ENCODE assay signal across 19 cellular contexts in the genomic region with DNA sequence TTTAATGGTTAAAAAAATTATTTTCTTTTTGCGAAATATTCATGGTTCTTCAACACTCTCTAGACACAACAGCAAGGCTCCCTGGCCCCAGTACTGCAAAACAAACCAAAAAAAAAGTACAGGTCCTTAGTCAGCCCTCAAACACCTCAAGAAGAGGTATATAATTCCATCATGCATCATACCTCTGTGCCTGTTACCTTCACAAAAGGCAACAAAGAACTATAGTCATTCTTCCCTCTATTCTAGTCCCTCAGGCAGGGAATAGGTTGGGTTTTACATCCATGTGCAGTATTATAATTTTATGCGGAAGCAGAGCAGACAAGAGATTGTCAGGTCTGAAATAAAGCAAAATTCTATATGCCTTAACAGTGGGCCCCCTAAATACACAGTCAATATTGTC. TPM values are rescaled to one million over a fixed set of nuclear protein-coding genes. Genes with fewer than 3 reads are reported as not detected.
DNase-seq lines count a peak whose midpoint lies in the region; ATAC-seq and TF ChIP-seq lines count a peak whose summit lies in the region.
"Had no signal": no experiment of that assay in that cellular context is flagged by ENCODE, and none has a peak within 500 bp of the region (broad histone marks: within the 10 kb centered on the region; RNA-seq: fewer than 3 reads in every experiment).

No MANE protein-coding gene starts in this region.

- no peak for ATAC-seq in SK-N-SH treated with all-trans-retinoic acid at 6 μM for 48 hours
- no peak for ATAC-seq in natural killer cell treated with Interleukin-12 subunit alpha and Interleukin-12 subunit beta and Interleukin-15 and Interleukin-18, amount 100 ng/mL, for 72 hours
- ATAC-seq in HG02973 (IDR thresholded peaks at IDR 0.05; ENCODE audit: unreplicated experiment) = no peak
- no peak for ATAC-seq in HG02610 (IDR thresholded peaks at IDR 0.05; ENCODE audit: unreplicated experiment)

- TF ChIP-seq EP300 in SK-N-SH (IDR thresholded peaks at IDR 0.05; ENCODE audit: borderline replicate concordance in 1 of 2, low read depth in 1 of 2, low read length in 1 of 2) = no peak

- peaks cover 3% of the 10 kb centered on the region for H3F3A ChIP-seq in SK-N-SH (replicated peaks; ENCODE audit: insufficient read depth)

- peaks cover 100% of the 10 kb centered on the region for H3K79me2 ChIP-seq in SK-N-SH (ENCODE audit: insufficient read depth)

- H3K36me3 ChIP-seq in SK-N-SH (replicated peaks in 1 of 2; ENCODE audit: control insufficient read depth in 1 of 2, insufficient read depth in 2 of 2, low read length in 1 of 2) = peaks cover 15 to 20% of the 10 kb centered on the region in 2 experiments
- H3K36me3 ChIP-seq in BLaER1 treated with 17β-estradiol and CSF1 and Interleukin-3, amounts not matched to agents 10 nM and 100 nM = peaks cover 71 to 99% (median 93%) of the 10 kb centered on the region in 11 experiments

- POLR2A ChIA-PET in SK-N-SH (lab: Yijun Ruan, JAX) = no interaction called here

- no peaks in the 10 kb centered on the region for H3K27me3 Mint-ChIP-seq in activated naive CD8-positive, alpha-beta T cell treated with anti-CD3 and anti-CD28 coated beads for 36 hours
- no peaks in the 10 kb centered on the region for H3K27me3 Mint-ChIP-seq in natural killer cell treated with Interleukin-12 subunit alpha and Interleukin-12 subunit beta and Interleukin-15 and Interleukin-18, amount 100 ng/mL, for 72 hours

- peaks cover 10% of the 10 kb centered on the region for H3K9me3 Mint-ChIP-seq in activated naive CD8-positive, alpha-beta T cell treated with anti-CD3 and anti-CD28 coated beads for 36 hours
- no peaks in the 10 kb centered on the region for H3K9me3 Mint-ChIP-seq in natural killer cell treated with Interleukin-12 subunit alpha and Interleukin-12 subunit beta and Interleukin-15 and Interleukin-18, amount 100 ng/mL, for 72 hours

- peaks cover 78% of the 10 kb centered on the region for H3K36me3 Mint-ChIP-seq in activated naive CD8-positive, alpha-beta T cell treated with anti-CD3 and anti-CD28 coated beads for 36 hours
- peaks cover 19% of the 10 kb centered on the region for H3K36me3 Mint-ChIP-seq in natural killer cell treated with Interleukin-12 subunit alpha and Interleukin-12 subunit beta and Interleukin-15 and Interleukin-18, amount 100 ng/mL, for 72 hours

- DNase-seq in SK-N-SH (no peak), epidermal melanocyte (ENCODE audit: insufficient read length, low spot score) (no peak)
- DNase-seq in activated naive CD8-positive, alpha-beta T cell treated with anti-CD3 and anti-CD28 coated beads for 36 hours = no peak
- DNase-seq in natural killer cell treated with Interleukin-12 subunit alpha and Interleukin-12 subunit beta and Interleukin-15 and Interleukin-18, amount 100 ng/mL, for 72 hours (ENCODE audit: low spot score) = no peak
- DNase-seq: C1 segment of cervical spinal cord; central memory CD4-positive, alpha-beta T cell; DMS53; NCI-H2081; NCI-H524; SHP77; small intestine; stimulated activated CD4-positive, alpha-beta T cell treated with anti-CD3 and anti-CD28 coated beads, Interleukin-4, amount 100 ng/mL, for 4 hours; stimulated activated CD8-positive, alpha-beta memory T cell treated with anti-CD3 and anti-CD28 coated beads, Interleukin-4, amount 100 ng/mL, for 48 hours had no signal

- TF ChIP-seq RAD21 in SK-N-SH (IDR thresholded peaks at IDR 0.05; ENCODE audit: low read length) = no peak

- CTCF ChIA-PET in SK-N-SH (lab: Yijun Ruan, JAX) = interaction anchor here (1.0 to 8.9 kb wide), 3 partner anchors 7 to 95 kb away, joined by 3 to 67 read pairs (median 3); a partner anchor contains a TSS

- peaks cover 4% of the 10 kb centered on the region; the same call in 1 of the 2 replicates for H3K9me3 ChIP-seq in SK-N-SH
- H3K9me3 ChIP-seq in BLaER1 treated with 17β-estradiol and CSF1 and Interleukin-3, amounts not matched to agents 10 nM and 100 nM (replicated peaks in 1 of 11) = peaks cover 0 to 34% (median 25%) of the 10 kb centered on the region in 11 experiments; a peak in 19 of 22 replicates

- H3K4me2 ChIP-seq in SK-N-SH = 0 out of 2 replicates have a peak overlapping the region, but pooled peaks have one; percentile 15
- H3K4me2 ChIP-seq in BLaER1 treated with 17β-estradiol and CSF1 and Interleukin-3, amounts not matched to agents 10 nM and 100 nM = peak overlapping the region in 6 of 11 experiments; percentile 5 to 98 (median 54); a peak in 11 of 22 replicates

- no peaks in the 10 kb centered on the region for H3K27me3 ChIP-seq in SK-N-SH (ENCODE audit: insufficient read depth)
- H3K27me3 ChIP-seq in BLaER1 treated with 17β-estradiol and CSF1 and Interleukin-3, amounts not matched to agents 10 nM and 100 nM = no peaks in the 10 kb centered on the region

- no peak overlapping the region for H3K27ac ChIP-seq in SK-N-SH (ENCODE audit: low read depth in 2 of 2, low read length in 1 of 2)
- no peak overlapping the region; a peak in 2 of 22 replicates for H3K27ac ChIP-seq in BLaER1 treated with 17β-estradiol and CSF1 and Interleukin-3, amounts not matched to agents 10 nM and 100 nM
- H3K27ac ChIP-seq: 22Rv1 had no signal

- no peak overlapping the region for H3K4me3 ChIP-seq in SK-N-SH (ENCODE audit: low read depth in 2 of 2, low read length in 1 of 2)
- no peak overlapping the region for H3K4me3 ChIP-seq in BLaER1 treated with 17β-estradiol and CSF1 and Interleukin-3, amounts not matched to agents 10 nM and 100 nM

- H4K20me1 ChIP-seq in SK-N-SH (ENCODE audit: insufficient read depth) = peaks cover 99% of the 10 kb centered on the region
- peaks cover 98 to 100% (median 100%) of the 10 kb centered on the region in 11 experiments for H4K20me1 ChIP-seq in BLaER1 treated with 17β-estradiol and CSF1 and Interleukin-3, amounts not matched to agents 10 nM and 100 nM

- peaks cover 6 to 25% of the 10 kb centered on the region in 2 experiments; a peak in 3 of 4 replicates for H3K4me1 ChIP-seq in SK-N-SH (ENCODE audit: control insufficient read depth in 1 of 2, insufficient read depth in 2 of 2, low read depth in 1 of 2, low read length in 1 of 2)
- peaks cover 43 to 100% (median 72%) of the 10 kb centered on the region in 10 experiments for H3K4me1 ChIP-seq in BLaER1 treated with 17β-estradiol and CSF1 and Interleukin-3, amounts not matched to agents 10 nM and 100 nM

- H3K27ac Mint-ChIP-seq in activated naive CD8-positive, alpha-beta T cell treated with anti-CD3 and anti-CD28 coated beads for 36 hours = peak overlapping the region; percentile 48
- H3K27ac Mint-ChIP-seq in natural killer cell treated with Interleukin-12 subunit alpha and Interleukin-12 subunit beta and Interleukin-15 and Interleukin-18, amount 100 ng/mL, for 72 hours = peak overlapping the region; percentile 91 to 95
- H3K27ac Mint-ChIP-seq: T-helper 2 cell treated with Interferon-gamma antibody and Interleukin-4, amounts not matched to agents 5 μg/mL and 100 μg/mL, for 36 hours had no signal

- no peak overlapping the region for H3K9ac ChIP-seq in SK-N-SH
- peak overlapping the region in 1 of 11 experiments; percentile 54; a peak in 1 of 22 replicates for H3K9ac ChIP-seq in BLaER1 treated with 17β-estradiol and CSF1 and Interleukin-3, amounts not matched to agents 10 nM and 100 nM

- peaks cover 82% of the 10 kb centered on the region for H3K4me1 Mint-ChIP-seq in activated naive CD8-positive, alpha-beta T cell treated with anti-CD3 and anti-CD28 coated beads for 36 hours
- H3K4me1 Mint-ChIP-seq in natural killer cell treated with Interleukin-12 subunit alpha and Interleukin-12 subunit beta and Interleukin-15 and Interleukin-18, amount 100 ng/mL, for 72 hours (ENCODE audit: low read depth in 2 of 2) = peaks cover 71 to 78% of the 10 kb centered on the region in 2 donors

- WGBS in SK-N-SH (ENCODE audit: low lambda C conversion rate) = 90% methylated on average over 2 of the region's 2 CpGs

- no peak for TF ChIP-seq CTCF in SK-N-SH (IDR thresholded peaks at IDR 0.05)

- H2AFZ ChIP-seq in SK-N-SH (ENCODE audit: low read depth) = no peak overlapping the region

- H3K4me3 Mint-ChIP-seq in activated naive CD8-positive, alpha-beta T cell treated with anti-CD3 and anti-CD28 coated beads for 36 hours = no peak overlapping the region
- H3K4me3 Mint-ChIP-seq in natural killer cell treated with Interleukin-12 subunit alpha and Interleukin-12 subunit beta and Interleukin-15 and Interleukin-18, amount 100 ng/mL, for 72 hours = peak overlapping the region; percentile 50
- H3K4me3 Mint-ChIP-seq: T-helper 2 cell treated with Interferon-gamma antibody and Interleukin-4, amounts not matched to agents 5 μg/mL and 100 μg/mL, for 36 hours had no signal

- no peaks in the 10 kb centered on the region for H3K9me2 ChIP-seq in SK-N-SH

TF ChIP-seq in SK-N-SH, 30 proteins besides CTCF, POLR2A, EP300 and RAD21 (continues in another document):
- no peak for TF ChIP-seq RXRA (IDR thresholded peaks at IDR 0.05; ENCODE audit: borderline replicate concordance, low read depth)
- TF ChIP-seq RCOR1 (IDR thresholded peaks at IDR 0.05; ENCODE audit: low read length) = no peak

TF ChIP-seq in SK-N-SH treated with all-trans-retinoic acid at 6 μM for 48 hours, 23 proteins besides CTCF, POLR2A, EP300 and RAD21 (continues in another document):
- TF ChIP-seq BACH2 (CRISPR knock-in tag; IDR thresholded peaks at IDR 0.05; ENCODE audit: borderline replicate concordance) (no peak), PPARA (CRISPR knock-in tag; IDR thresholded peaks at IDR 0.05; ENCODE audit: borderline replicate concordance) (no peak), OSR1 (CRISPR knock-in tag; IDR thresholded peaks at IDR 0.05) (no peak), GLIS3 (CRISPR knock-in tag; IDR thresholded peaks at IDR 0.05) (no peak), TOX (CRISPR knock-in tag; IDR thresholded peaks at IDR 0.05; ENCODE audit: borderline replicate concordance) (no peak)

RNA-seq across cellular contexts. Expression of a gene that starts 8.5 kb away (rescaled TPM):
- polyA plus RNA-seq in SK-N-SH (2012; rRNA removed) = 40.9 and 61.9 TPM in 2 replicates
- polyA plus RNA-seq in SK-N-SH (2012; cell fraction: cytosol; rRNA removed) = 57.8 and 59.5 TPM in 2 replicates
- polyA plus RNA-seq in SK-N-SH (2012; cell fraction: nucleus; rRNA removed) = 51.9 and 65.3 TPM in 2 replicates
- total RNA-seq in activated naive CD8-positive, alpha-beta T cell treated with anti-CD3 and anti-CD28 coated beads for 36 hours = 10 to 100 TPM; 68.3 to 70.3 TPM
- total RNA-seq in natural killer cell treated with Interleukin-12 subunit alpha and Interleukin-12 subunit beta and Interleukin-15 and Interleukin-18, amount 100 ng/mL, for 72 hours = 10 to 100 TPM; 71.2 to 96.6 TPM

RNA-seq across cellular contexts. Expression of a gene that starts 43.4 kb away (rescaled TPM):
- 86.5 and 102 TPM in 2 replicates for polyA plus RNA-seq in SK-N-SH (2012; rRNA removed)
- polyA plus RNA-seq in SK-N-SH (2012; cell fraction: cytosol; rRNA removed) = 125 and 185 TPM in 2 replicates
- 58.1 and 110 TPM in 2 replicates for polyA plus RNA-seq in SK-N-SH (2012; cell fraction: nucleus; rRNA removed)
- 100 to 1,000 TPM; 253 to 254 TPM for total RNA-seq in activated naive CD8-positive, alpha-beta T cell treated with anti-CD3 and anti-CD28 coated beads for 36 hours
- total RNA-seq in natural killer cell treated with Interleukin-12 subunit alpha and Interleukin-12 subunit beta and Interleukin-15 and Interleukin-18, amount 100 ng/mL, for 72 hours = 100 to 1,000 TPM; 170 to 282 TPM
